In the genomic region with DNA sequence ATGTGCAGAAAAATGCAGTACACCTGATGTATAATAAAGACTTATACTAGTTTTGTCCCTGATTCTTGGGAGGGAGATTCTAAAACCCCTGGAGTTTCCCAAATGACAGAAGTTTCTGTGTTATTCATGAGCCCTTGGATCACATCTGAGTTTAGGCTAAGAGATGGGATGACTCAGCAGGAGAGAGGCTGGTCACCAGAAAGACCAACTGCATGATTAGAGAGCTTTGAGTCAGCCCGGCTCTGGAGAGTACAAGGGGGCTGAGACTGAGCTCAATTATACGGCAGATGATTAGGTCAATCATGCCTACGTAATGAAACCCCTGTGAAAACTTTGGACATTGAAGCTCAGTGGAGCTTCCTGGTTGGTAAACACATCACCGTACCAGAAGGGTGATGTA, we compare ENCODE assay signal across 1 cellular context.
TF ChIP-seq lines count a peak whose summit lies in the region.

No MANE protein-coding gene starts in this region.

TF ChIP-seq in WTC11, 78 proteins besides CTCF, POLR2A, EP300 and RAD21 (continued from another document):
- no peak for TF ChIP-seq JUN (CRISPR knock-in tag; IDR thresholded peaks at IDR 0.05)
- TF ChIP-seq ZNF219 (CRISPR knock-in tag; IDR thresholded peaks at IDR 0.05; ENCODE audit: borderline replicate concordance), result no peak
TF ChIP-seq in WTC11: peak in this region for 0.
